Comparison of ENCODE assay signal across 11 cellular contexts in the genomic region with DNA sequence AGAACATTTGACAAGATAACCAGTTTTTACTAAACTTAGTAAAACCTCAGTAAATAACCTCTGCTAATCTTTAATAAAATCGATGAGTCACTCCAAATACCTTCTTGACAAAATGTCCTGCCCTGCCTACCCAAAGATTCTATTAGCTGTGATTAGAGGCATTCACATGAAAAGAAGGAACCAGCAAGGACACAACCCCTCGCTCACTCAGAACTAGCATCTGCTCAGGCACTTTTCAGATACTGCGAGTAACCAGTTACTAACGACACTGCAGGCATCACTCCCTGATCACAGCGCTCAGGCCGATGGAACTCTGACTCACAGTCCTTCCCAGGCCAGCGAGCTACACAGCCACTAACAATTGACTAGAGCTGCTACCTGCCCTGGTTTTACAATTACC. TPM values are rescaled to one million over a fixed set of nuclear protein-coding genes. Genes with fewer than 3 reads are reported as not detected.
DNase-seq lines count a peak whose midpoint lies in the region; ATAC-seq and TF ChIP-seq lines count a peak whose summit lies in the region.
"Had no signal": no experiment of that assay in that cellular context is flagged by ENCODE, and none has a peak within 500 bp of the region (broad histone marks: within the 10 kb centered on the region; RNA-seq: fewer than 3 reads in every experiment).

No MANE protein-coding gene starts in this region.

- H3K27me3 ChIP-seq in tibial nerve: no peaks in the 10 kb centered on the region
- H3K27me3 ChIP-seq: BLaER1 had no signal

- H3K4me1 ChIP-seq in tibial nerve: no peaks in the 10 kb centered on the region
- H3K4me1 ChIP-seq: BLaER1 had no signal

- no peaks in the 10 kb centered on the region for H3K27me3 Mint-ChIP-seq in natural killer cell treated with Interleukin-12 subunit alpha and Interleukin-12 subunit beta and Interleukin-15 and Interleukin-18, amount 100 ng/mL, for 72 hours
- H3K27me3 Mint-ChIP-seq in natural killer cell (ENCODE audit: low read depth in 2 of 2): no peaks in the 10 kb centered on the region
- H3K27me3 Mint-ChIP-seq in activated naive CD4-positive, alpha-beta T cell treated with anti-CD3 and anti-CD28 coated beads, Interleukin-2, amount 10 ng/mL, durations not matched to agents 7 days and 5 days: no peaks in the 10 kb centered on the region

- H3K4me3 ChIP-seq in fibroblast of villous mesenchyme (ENCODE audit: low read depth, low read length) (no peak overlapping the region), tibial nerve (no peak overlapping the region)
- H3K4me3 ChIP-seq: BLaER1, SK-N-MC had no signal

- peaks cover 25% of the 10 kb centered on the region for H3K36me3 Mint-ChIP-seq in natural killer cell treated with Interleukin-12 subunit alpha and Interleukin-12 subunit beta and Interleukin-15 and Interleukin-18, amount 100 ng/mL, for 72 hours
- no peaks in the 10 kb centered on the region for H3K36me3 Mint-ChIP-seq in natural killer cell
- peaks cover 46% of the 10 kb centered on the region for H3K36me3 Mint-ChIP-seq in activated naive CD4-positive, alpha-beta T cell treated with anti-CD3 and anti-CD28 coated beads, Interleukin-2, amount 10 ng/mL, durations not matched to agents 7 days and 5 days

- ATAC-seq in natural killer cell treated with Interleukin-12 subunit alpha and Interleukin-12 subunit beta and Interleukin-15 and Interleukin-18, amount 100 ng/mL, for 72 hours: no peak
- ATAC-seq in natural killer cell (no peak), GM21360 (IDR thresholded peaks at IDR 0.05; ENCODE audit: unreplicated experiment) (no peak)

- H3K9me3 Mint-ChIP-seq in natural killer cell treated with Interleukin-12 subunit alpha and Interleukin-12 subunit beta and Interleukin-15 and Interleukin-18, amount 100 ng/mL, for 72 hours: no peaks in the 10 kb centered on the region
- H3K9me3 Mint-ChIP-seq in natural killer cell: no peaks in the 10 kb centered on the region
- H3K9me3 Mint-ChIP-seq in activated naive CD4-positive, alpha-beta T cell treated with anti-CD3 and anti-CD28 coated beads, Interleukin-2, amount 10 ng/mL, durations not matched to agents 7 days and 5 days: no peaks in the 10 kb centered on the region

- no peak for DNase-seq in natural killer cell treated with Interleukin-12 subunit alpha and Interleukin-12 subunit beta and Interleukin-15 and Interleukin-18, amount 100 ng/mL, for 72 hours (ENCODE audit: low spot score)
- no peak for DNase-seq in natural killer cell
- peak; percentile 17 for DNase-seq in SW480 (ENCODE audit: low spot score)
- peak; percentile 54 for DNase-seq in fibroblast of villous mesenchyme (ENCODE audit: low read depth)
- no peak for DNase-seq in tibial nerve (ENCODE audit: low spot score in 2 of 2)
- DNase-seq in substantia nigra (lab: John Stamatoyannopoulos, UW): no peak
- DNase-seq in activated naive CD4-positive, alpha-beta T cell treated with anti-CD3 and anti-CD28 coated beads, Interleukin-2, amount 10 ng/mL, durations not matched to agents 7 days and 5 days: no peak

- no peak for TF ChIP-seq POLR2A in tibial nerve (IDR thresholded peaks at IDR 0.05)

- H3K9me3 ChIP-seq in tibial nerve: no peaks in the 10 kb centered on the region
- H3K9me3 ChIP-seq: BLaER1 had no signal

- WGBS in tibial nerve, 2 donors: 89 to 90% methylated on average over 7 of the region's 7 CpGs

- intact Hi-C loops in natural killer cell (cut with micrococcal nuclease): no loop called here

- H3K36me3 ChIP-seq in tibial nerve: peaks cover 0 to 83% (median 29%) of the 10 kb centered on the region in 3 donors

- no peak for TF ChIP-seq EP300 in tibial nerve (IDR thresholded peaks at IDR 0.05)

- peaks cover 6 to 15% of the 10 kb centered on the region in 2 donors for H3K4me1 Mint-ChIP-seq in natural killer cell treated with Interleukin-12 subunit alpha and Interleukin-12 subunit beta and Interleukin-15 and Interleukin-18, amount 100 ng/mL, for 72 hours (ENCODE audit: low read depth in 2 of 2)
- H3K4me1 Mint-ChIP-seq in natural killer cell: no peaks in the 10 kb centered on the region
- no peaks in the 10 kb centered on the region for H3K4me1 Mint-ChIP-seq in activated naive CD4-positive, alpha-beta T cell treated with anti-CD3 and anti-CD28 coated beads, Interleukin-2, amount 10 ng/mL, durations not matched to agents 7 days and 5 days

- no peak overlapping the region for H3K4me3 Mint-ChIP-seq in natural killer cell treated with Interleukin-12 subunit alpha and Interleukin-12 subunit beta and Interleukin-15 and Interleukin-18, amount 100 ng/mL, for 72 hours
- H3K4me3 Mint-ChIP-seq in natural killer cell: no peak overlapping the region
- no peak overlapping the region for H3K4me3 Mint-ChIP-seq in activated naive CD4-positive, alpha-beta T cell treated with anti-CD3 and anti-CD28 coated beads, Interleukin-2, amount 10 ng/mL, durations not matched to agents 7 days and 5 days

- peak overlapping the region; percentile 23 to 38 for H3K27ac Mint-ChIP-seq in natural killer cell treated with Interleukin-12 subunit alpha and Interleukin-12 subunit beta and Interleukin-15 and Interleukin-18, amount 100 ng/mL, for 72 hours
- H3K27ac Mint-ChIP-seq in natural killer cell: peak overlapping the region in 1 of 2 donors; percentile 35
- no peak overlapping the region for H3K27ac Mint-ChIP-seq in activated naive CD4-positive, alpha-beta T cell treated with anti-CD3 and anti-CD28 coated beads, Interleukin-2, amount 10 ng/mL, durations not matched to agents 7 days and 5 days

- CTCF ChIA-PET in activated naive CD4-positive, alpha-beta T cell treated with anti-CD3 and anti-CD28 coated beads, Interleukin-2, amount 10 ng/mL, durations not matched to agents 7 days and 5 days (lab: Charles Lee): interaction anchor here (0.6 kb wide), 1 partner anchor 1851 kb away, joined by 3 read pairs; no protein-coding TSS in a partner anchor

- H3K27ac ChIP-seq in tibial nerve (no peak overlapping the region), substantia nigra (ENCODE audit: low read depth, low read length, poor library complexity, severe bottlenecking) (no peak overlapping the region)
- H3K27ac ChIP-seq: BLaER1, SK-N-MC had no signal

- TF ChIP-seq CTCF in natural killer cell (IDR thresholded peaks at IDR 0.05): no peak
- TF ChIP-seq CTCF in fibroblast of villous mesenchyme (IDR thresholded peaks at IDR 0.05; ENCODE audit: insufficient read depth, low read depth, low read length): no peak
- TF ChIP-seq CTCF in tibial nerve (IDR thresholded peaks at IDR 0.05): no peak

RNA-seq across cellular contexts. Expression of a gene that starts 24.3 kb away (rescaled TPM):
- 100 to 1,000 TPM in 1 of 2 donors, 10 to 100 TPM in 1; 76.9 to 161 TPM for total RNA-seq in natural killer cell treated with Interleukin-12 subunit alpha and Interleukin-12 subunit beta and Interleukin-15 and Interleukin-18, amount 100 ng/mL, for 72 hours
- total RNA-seq in natural killer cell (10 to 100 TPM; 32.3 to 45.8 (median 43.5) TPM), fibroblast of villous mesenchyme (17.7 and 19.6 TPM in 2 replicates), tibial nerve (10 to 100 TPM; 27.1 to 95.1 (median 29.1) TPM)

RNA-seq across cellular contexts. Expression of a gene that starts 30.8 kb away (rescaled TPM):
- 100 to 1,000 TPM; 834 to 935 TPM for total RNA-seq in natural killer cell treated with Interleukin-12 subunit alpha and Interleukin-12 subunit beta and Interleukin-15 and Interleukin-18, amount 100 ng/mL, for 72 hours
- 100 to 1,000 TPM; 314 to 374 (median 335) TPM for total RNA-seq in natural killer cell
- total RNA-seq in fibroblast of villous mesenchyme: 3.5 TPM in 2 replicates
- total RNA-seq in tibial nerve: 100 to 1,000 TPM in 1 of 4 donors, 10 to 100 TPM in 3; 50.2 to 103 (median 57.4) TPM

RNA-seq across cellular contexts. Expression of a gene that starts 38.2 kb away (rescaled TPM):
- total RNA-seq in natural killer cell treated with Interleukin-12 subunit alpha and Interleukin-12 subunit beta and Interleukin-15 and Interleukin-18, amount 100 ng/mL, for 72 hours: not detected
- total RNA-seq in natural killer cell (not detected), fibroblast of villous mesenchyme (not detected in 2 replicates), tibial nerve (not detected)
- total RNA-seq: posterior vena cava had no signal

RNA-seq across cellular contexts. Expression of a gene that starts 51.6 kb away (rescaled TPM):
- total RNA-seq in natural killer cell treated with Interleukin-12 subunit alpha and Interleukin-12 subunit beta and Interleukin-15 and Interleukin-18, amount 100 ng/mL, for 72 hours: 10 to 100 TPM; 27.2 to 34.6 TPM
- 10 to 100 TPM in 2 of 3 donors, 1 to 10 TPM in 1; 9.1 to 15.0 (median 10.5) TPM for total RNA-seq in natural killer cell
- total RNA-seq in fibroblast of villous mesenchyme: 9.9 and 11.0 TPM in 2 replicates
- total RNA-seq in tibial nerve: 10 to 100 TPM; 20.8 to 32.8 (median 28.4) TPM

RNA-seq across cellular contexts. Expression of a gene that starts 60.0 kb away (rescaled TPM):
- 1 to 10 TPM; 1.0 to 2.3 TPM for total RNA-seq in natural killer cell treated with Interleukin-12 subunit alpha and Interleukin-12 subunit beta and Interleukin-15 and Interleukin-18, amount 100 ng/mL, for 72 hours
- total RNA-seq in natural killer cell (1 to 10 TPM in 1 of 3 donors, under 1 TPM in 2; 0.52 to 3.5 (median 0.93) TPM), fibroblast of villous mesenchyme (not detected in 2 replicates), tibial nerve (under 1 TPM in 3 of 4 donors, not detected in 1; 0.42 to 0.66 (median 0.59) TPM)

Comparison
In these comparisons a context has a peak if more than half of its experiments do, and no peak if none do; other contexts are left out.
1. DNase-seq: peak in SW480 (single experiment) and fibroblast of villous mesenchyme (single experiment); none in natural killer cell treated with Interleukin-12 subunit alpha and Interleukin-12 subunit beta and Interleukin-15 and Interleukin-18, amount 100 ng/mL, for 72 hours (single experiment), natural killer cell (single experiment), tibial nerve (0 of 2), substantia nigra (0 of 49) and activated naive CD4-positive, alpha-beta T cell treated with anti-CD3 and anti-CD28 coated beads, Interleukin-2, amount 10 ng/mL, durations not matched to agents 7 days and 5 days (single experiment).
2. RNA of a gene that starts 30.8 kb away (total RNA-seq): 834 to 935 TPM in natural killer cell treated with Interleukin-12 subunit alpha and Interleukin-12 subunit beta and Interleukin-15 and Interleukin-18, amount 100 ng/mL, for 72 hours, 314 to 374 TPM in natural killer cell and 50.2 to 103 TPM in tibial nerve; 3.5 TPM in fibroblast of villous mesenchyme; every median in the first group is over 10 times any median in the second.